In genomic region chr12:71041481-71041880, GRCh38 we compare ENCODE assay signal across 27 cellular contexts.
"Had no signal": no experiment of that assay in that cellular context is flagged by ENCODE, and none has a peak within 500 bp of the region (broad histone marks: within the 10 kb centered on the region; RNA-seq: fewer than 3 reads in every experiment).

No MANE protein-coding gene starts in this region.

- ATAC-seq: activated naive CD8-positive, alpha-beta T cell treated with anti-CD3 and anti-CD28 coated beads, Interleukin-2, amount 50 U/mL, for 24 hours had no signal

- H3K27ac ChIP-seq: KMS-11, PC-9 had no signal

- H3K4me3 ChIP-seq: PC-9 had no signal

- H3K9ac ChIP-seq: KMS-11 had no signal

- DNase-seq: activated B cell treated with CpG ODN at 0.5 μM for 24 hours; activated CD4-positive, alpha-beta memory T cell treated with anti-CD3 and anti-CD28 coated beads for 36 hours; activated CD4-positive, alpha-beta T cell treated with anti-CD3 and anti-CD28 coated beads for 4 hours; activated CD4-positive, alpha-beta T cell treated with anti-CD3 and anti-CD28 coated beads, Interleukin-2, amount 50 U/mL, for 1 hour; activated CD4-positive, CD25-positive, alpha-beta regulatory T cell treated with anti-CD3 and anti-CD28 coated beads, Interleukin-2, amount 50 U/mL, for 72 hours; activated CD8-positive, alpha-beta memory T cell treated with anti-CD3 and anti-CD28 coated beads, Interleukin-2, amount 50 U/mL, for 4 hours; activated effector memory CD4-positive, alpha-beta T cell treated with Interleukin-2 at 50 U/mL for 16 hours; activated naive CD4-positive, alpha-beta T cell treated with anti-CD3 and anti-CD28 coated beads, Interleukin-2, amount 10 ng/mL, durations not matched to agents 7 days and 5 days; activated naive CD8-positive, alpha-beta T cell treated with anti-CD3 and anti-CD28 coated beads, Interleukin-2, amount 50 U/mL, for 24 hours; activated T-cell treated with anti-CD3 and anti-CD28 coated beads, Interleukin-2, amount 50 U/mL, for 48 hours; anterior cingulate cortex; central memory CD4-positive, alpha-beta T cell; MM.1S; MV-4-11; NCI-H1092; NCI-H1436 treated with DMSO at 0.1 percent for 48 hours; NCI-H1694 treated with DMSO at 0.1 percent for 48 hours; NCI-H2029; NCI-H345; NK-92 treated with Interleukin-12 subunit alpha and Interleukin-12 subunit beta, amount 100 ng/mL, for 24 hours; PC-9; Right ventricle myocardium superior; SW 1271; T-helper 1 cell; T-helper 2 cell; T-helper 9 cell had no signal
